ENCODE assay signal across 21 cellular contexts in genomic region chr12:7081037-7081436, GRCh38. TPM values are rescaled to one million over a fixed set of nuclear protein-coding genes. Genes with fewer than 3 reads are reported as not detected.
A peak's percentile ranks its signal among the peaks of the same experiment; 100 is the strongest.
DNase-seq lines count a peak whose midpoint lies in the region; ATAC-seq, FAIRE-seq and TF ChIP-seq lines count a peak whose summit lies in the region.
"Had no signal": no experiment of that assay in that cellular context is flagged by ENCODE, and none has a peak within 500 bp of the region (broad histone marks: within the 10 kb centered on the region; RNA-seq: fewer than 3 reads in every experiment).

No MANE protein-coding gene starts in this region.

- H2BK20ac ChIP-seq in IMR-90 (ENCODE audit: low read depth, low read length) = no peak overlapping the region

- peaks cover 24% of the 10 kb centered on the region for H3K9me1 ChIP-seq in IMR-90 (ENCODE audit: insufficient read depth, low read length)

- H2AK5ac ChIP-seq in IMR-90 (ENCODE audit: low read depth, low read length) = peak overlapping the region; percentile 65

- H3K4ac ChIP-seq in IMR-90 (ENCODE audit: low read depth, low read length) = no peak overlapping the region

- H4K91ac ChIP-seq in IMR-90 (ENCODE audit: insufficient read depth, low read depth, low read length) = no peak overlapping the region

- TF ChIP-seq CTCF in A549 (IDR thresholded peaks at IDR 0.05) (no peak), IMR-90 (conservative IDR thresholded peaks at IDR 0.05; ENCODE audit: low read depth, low read length) (no peak)

- H3K9me3 ChIP-seq in A549 = no peaks in the 10 kb centered on the region
- no peaks in the 10 kb centered on the region for H3K9me3 ChIP-seq in IMR-90 (ENCODE audit: control insufficient read depth, insufficient read depth, low read length)
- H3K9me3 ChIP-seq in thymus (ENCODE audit: control insufficient read depth) = no peaks in the 10 kb centered on the region

- H2BK5ac ChIP-seq in IMR-90 (ENCODE audit: low read depth, low read length, poor library complexity, severe bottlenecking) = no peak overlapping the region

- DNase-seq in A549 (ENCODE audit: low read depth in 1 of 2, low spot score in 1 of 2) (no peak), IMR-90 (no peak), left lobe of liver (ENCODE audit: low spot score) (peak; percentile 82), RKO (ENCODE audit: low spot score) (no peak), NCI-H1694 treated with DMSO at 0.1 percent for 48 hours (lab: John Stamatoyannopoulos, UW) (no peak)
- no peak for DNase-seq in activated CD4-positive, alpha-beta T cell treated with anti-CD3 and anti-CD28 coated beads for 4 hours
- DNase-seq: CD4-positive, CD25-positive, alpha-beta regulatory T cell; DMS 273 treated with DMSO at 0.1 percent for 48 hours; DMS79 treated with DMSO at 0.1 percent for 48 hours; KG1; NCI-H1092 treated with DMSO at 0.1 percent for 48 hours; NCI-H1436 treated with DMSO at 0.1 percent for 48 hours; NCI-H446 treated with DMSO at 0.1 percent for 48 hours; NCI-H526 treated with DMSO at 0.1 percent for 48 hours; PC-9 had no signal

- H3K23ac ChIP-seq in IMR-90 (ENCODE audit: low read depth, low read length) = no peak overlapping the region

- no peak overlapping the region for H3K56ac ChIP-seq in IMR-90 (ENCODE audit: extremely low read depth, insufficient read depth, low read length)

- peaks cover 45% of the 10 kb centered on the region for H3K36me3 ChIP-seq in IMR-90 (ENCODE audit: control insufficient read depth, insufficient read depth, low read length)
- no peaks in the 10 kb centered on the region for H3K36me3 ChIP-seq in thymus (ENCODE audit: control insufficient read depth, insufficient read depth)

- H2BK120ac ChIP-seq in IMR-90 (ENCODE audit: low read depth, low read length) = no peak overlapping the region

- peaks cover 0 to 5% of the 10 kb centered on the region in 2 experiments; a peak in 1 of 4 replicates for H3K79me1 ChIP-seq in IMR-90 (ENCODE audit: low read depth in 1 of 2, low read length in 2 of 2)

- H2BK15ac ChIP-seq in IMR-90 (ENCODE audit: low read depth, low read length) = 0 out of 3 replicates have a peak overlapping the region, but pooled peaks have one; percentile 41

- BruUV-seq in IMR-90 (replicated peaks; lab: Mats Ljungman, UMichigan) = no TSS peak

- no peak overlapping the region for H3K9ac ChIP-seq in IMR-90 (ENCODE audit: low read depth, low read length)

- no peak overlapping the region for H4K5ac ChIP-seq in IMR-90 (ENCODE audit: low read depth, low read length)

- H3K14ac ChIP-seq in IMR-90 (replicated peaks; ENCODE audit: low read depth, low read length) = no peak overlapping the region

- H3K27me3 ChIP-seq in IMR-90 (ENCODE audit: control insufficient read depth, insufficient read depth, low read length) (no peaks in the 10 kb centered on the region), thymus (ENCODE audit: control insufficient read depth, insufficient read depth) (no peaks in the 10 kb centered on the region)

- peak overlapping the region; percentile 91; a peak in 5 of 6 replicates for H3K27ac ChIP-seq in A549
- peak overlapping the region; percentile 56; the same call in 1 of the 2 replicates for H3K27ac ChIP-seq in IMR-90 (ENCODE audit: insufficient read depth, low read length)
- peak overlapping the region; percentile 3 for H3K27ac ChIP-seq in thymus (ENCODE audit: low read depth)
- H3K27ac ChIP-seq: HL-60 had no signal

- H2AFZ ChIP-seq in IMR-90 (replicated peaks; ENCODE audit: low read length, poor library complexity) = no peak overlapping the region
- H2AFZ ChIP-seq: PC-9 had no signal

- H2AK9ac ChIP-seq in IMR-90 (replicated peaks; ENCODE audit: low read depth, low read length, poor library complexity) = no peak overlapping the region

- H3K4me3 ChIP-seq in A549 (no peak overlapping the region), IMR-90 (ENCODE audit: insufficient read depth, low read depth, low read length) (no peak overlapping the region), thymus (ENCODE audit: low read length) (no peak overlapping the region)
- H3K4me3 ChIP-seq: PC-9 had no signal

- dilution Hi-C loops in IMR-90 (cut with HindIII; ENCODE audit: low sequenced_read_pairs, unreplicated experiment) = no loop called here

- no peak overlapping the region for H4K8ac ChIP-seq in IMR-90 (ENCODE audit: low read depth in 2 of 2, low read length in 2 of 2)

- no peak for FAIRE-seq in A549 (lab: Jason Lieb, UNC)
- FAIRE-seq: H54 had no signal

- TF ChIP-seq RAD21 in A549 (conservative IDR thresholded peaks at IDR 0.05 in 1 of 2, IDR thresholded peaks at IDR 0.05 in 1 of 2) (no peak), IMR-90 (IDR thresholded peaks at IDR 0.05; ENCODE audit: low read length) (no peak)

- CTCF ChIA-PET in A549 (lab: Yijun Ruan, JAX) (interaction anchor here (0.7 to 13.8 kb wide), 5 partner anchors 10 to 136 kb away, joined by 3 to 150 read pairs (median 74); partner anchors contain the start of genes C1R, C1RL and C1S), IMR-90 (lab: Yijun Ruan, JAX) (no interaction called here)

- TF ChIP-seq POLR2A in A549 (IDR thresholded peaks at IDR 0.05; ENCODE audit: low read length) (no peak), IMR-90 (IDR thresholded peaks at IDR 0.05; ENCODE audit: low read depth, low read length) (no peak)

- peaks cover 4% of the 10 kb centered on the region; the same call in 1 of the 2 replicates for H4K20me1 ChIP-seq in IMR-90 (ENCODE audit: insufficient read depth, low read length)

- H3K4me1 ChIP-seq in A549 = peaks cover 26% of the 10 kb centered on the region
- peaks cover 14% of the 10 kb centered on the region for H3K4me1 ChIP-seq in IMR-90 (ENCODE audit: control insufficient read depth, insufficient read depth, low read length)
- no peaks in the 10 kb centered on the region for H3K4me1 ChIP-seq in thymus (ENCODE audit: control insufficient read depth, insufficient read depth, low read length)

- in situ Hi-C loops in IMR-90 (cut with MboI; ENCODE audit: low sequenced_read_pairs) = no loop called here

- TF ChIP-seq EP300 in A549 (IDR thresholded peaks at IDR 0.05) = no peak

- POLR2A ChIA-PET in A549 (lab: Yijun Ruan, JAX) = interaction anchor here (2.4 kb wide), 1 partner anchor 27 kb away, joined by 27 read pairs; no protein-coding TSS in a partner anchor
- POLR2A ChIA-PET in IMR-90 (lab: Charles Lee; ENCODE audit: unreplicated experiment) = no interaction called here

- WGBS in A549 (ENCODE audit: missing lambda C conversion rate) = 94% methylated on average over 14 of the region's 14 CpGs
- 91% methylated on average over 8 of the region's 14 CpGs; no CpG with 5 or more reads in 1 of the 2 experiments for WGBS in IMR-90 (ENCODE audit: extremely low coverage in 2 of 2, insufficient read length in 1 of 2), 2 experiments
- 95% methylated on average over 14 of the region's 14 CpGs for WGBS in thymus

- H3K18ac ChIP-seq in IMR-90 (ENCODE audit: low read depth, low read length) = no peak overlapping the region; the same call in 1 of the 2 replicates

- ATAC-seq in A549 = no peak
- ATAC-seq in IMR-90 (ENCODE audit: low read depth) = no peak
- peak; percentile 72 for ATAC-seq in left lobe of liver
- ATAC-seq: SK-N-SH treated with all-trans-retinoic acid at 6 μM for 48 hours had no signal

- intact Hi-C loops in IMR-90 (cut with micrococcal nuclease) = no loop called here

- H3K4me2 ChIP-seq in A549 = no peak overlapping the region
- H3K4me2 ChIP-seq in IMR-90 (ENCODE audit: low read depth, low read length) = no peak overlapping the region

RNA-seq across cellular contexts. Expression of gene C1R, which starts 11.2 kb away (rescaled TPM):
- polyA plus RNA-seq in A549 (2011; rRNA removed) (36.0 and 57.8 TPM in 2 replicates), A549 (2017; fragmentation: RNase III; extraction: RNeasy Plus Mini Kit Qiagen cat#74134 plus additional on column Dnase treatment) (24.8 to 40.4 TPM (median 31.4 TPM) in 3 replicates), IMR-90 (2012; rRNA removed) (153 and 165 TPM in 2 replicates), thymus (149 TPM)
- polyA plus RNA-seq in A549 (2012; cell fraction: cytosol; rRNA removed) = 18.5 and 25.0 TPM in 2 replicates
- polyA plus RNA-seq in A549 (2012; cell fraction: nucleus; rRNA removed) = 52.6 and 57.7 TPM in 2 replicates
- 30.6 and 32.9 TPM in 2 replicates for polyA minus RNA-seq in A549 (2011; rRNA and poly(A)+ RNA removed)
- total RNA-seq in IMR-90 (2012; rRNA removed) (19.4 and 38.4 TPM in 2 replicates), left lobe of liver (1,748 TPM)
- polyA plus RNA-seq in IMR-90 (2012; cell fraction: cytosol; rRNA removed) = 93.2 and 225 TPM in 2 replicates
- 86.8 and 97.2 TPM in 2 replicates for polyA plus RNA-seq in IMR-90 (2012; cell fraction: nucleus; rRNA removed; ENCODE audit: low replicate concordance)

RNA-seq across cellular contexts. Expression of gene C1S, which starts 20.5 kb away (rescaled TPM):
- polyA plus RNA-seq in A549 (2011; rRNA removed) = 107 and 109 TPM in 2 replicates
- polyA plus RNA-seq in A549 (2012; cell fraction: cytosol; rRNA removed) = 24.7 and 35.9 TPM in 2 replicates
- 43.1 and 64.1 TPM in 2 replicates for polyA plus RNA-seq in A549 (2012; cell fraction: nucleus; rRNA removed)
- 61.2 to 76.2 TPM (median 65.5 TPM) in 3 replicates for polyA plus RNA-seq in A549 (2017; fragmentation: RNase III; extraction: RNeasy Plus Mini Kit Qiagen cat#74134 plus additional on column Dnase treatment)
- 51.9 and 53.4 TPM in 2 replicates for polyA minus RNA-seq in A549 (2011; rRNA and poly(A)+ RNA removed)
- 34.4 and 49.6 TPM in 2 replicates for total RNA-seq in IMR-90 (2012; rRNA removed)
- 64.1 and 85.4 TPM in 2 replicates for polyA plus RNA-seq in IMR-90 (2012; rRNA removed)
- 38.0 and 64.8 TPM in 2 replicates for polyA plus RNA-seq in IMR-90 (2012; cell fraction: cytosol; rRNA removed)
- polyA plus RNA-seq in IMR-90 (2012; cell fraction: nucleus; rRNA removed; ENCODE audit: low replicate concordance) = 60.2 and 228 TPM in 2 replicates
- 1,760 TPM for total RNA-seq in left lobe of liver
- polyA plus RNA-seq in thymus = 196 TPM
- polyA plus RNA-seq: CD4-positive, CD25-positive, alpha-beta regulatory T cell had no signal

RNA-seq across cellular contexts. Expression of gene C1RL, which starts 28.0 kb away (rescaled TPM):
- polyA plus RNA-seq in A549 (2011; rRNA removed) = 30.4 and 32.4 TPM in 2 replicates
- 12.2 and 17.4 TPM in 2 replicates for polyA plus RNA-seq in A549 (2012; cell fraction: cytosol; rRNA removed)
- 25.9 and 28.2 TPM in 2 replicates for polyA plus RNA-seq in A549 (2012; cell fraction: nucleus; rRNA removed)
- polyA plus RNA-seq in A549 (2017; fragmentation: RNase III; extraction: RNeasy Plus Mini Kit Qiagen cat#74134 plus additional on column Dnase treatment) = 20.8 to 28.3 TPM (median 25.2 TPM) in 3 replicates
- polyA minus RNA-seq in A549 (2011; rRNA and poly(A)+ RNA removed) = 48.3 and 54.9 TPM in 2 replicates
- total RNA-seq in IMR-90 (2012; rRNA removed) = 7.5 and 9.1 TPM in 2 replicates
- 12.0 and 12.3 TPM in 2 replicates for polyA plus RNA-seq in IMR-90 (2012; rRNA removed)
- 4.2 and 12.6 TPM in 2 replicates for polyA plus RNA-seq in IMR-90 (2012; cell fraction: cytosol; rRNA removed)
- 18.0 and 18.4 TPM in 2 replicates for polyA plus RNA-seq in IMR-90 (2012; cell fraction: nucleus; rRNA removed; ENCODE audit: low replicate concordance)
- total RNA-seq in left lobe of liver = 243 TPM
- polyA plus RNA-seq in thymus = 54.8 TPM

RNA-seq across cellular contexts. Expression of gene RBP5, which starts 47.7 kb away (rescaled TPM):
- not detected in 2 replicates for polyA plus RNA-seq in A549 (2011; rRNA removed)
- 0.04 TPM in 1 of 2 replicates, not detected in the other for polyA plus RNA-seq in A549 (2012; cell fraction: cytosol; rRNA removed)
- polyA plus RNA-seq in A549 (2012; cell fraction: nucleus; rRNA removed) = not detected in 2 replicates
- 0.09 to 0.44 TPM (median 0.25 TPM) in 3 replicates for polyA plus RNA-seq in A549 (2017; fragmentation: RNase III; extraction: RNeasy Plus Mini Kit Qiagen cat#74134 plus additional on column Dnase treatment)
- not detected in 2 replicates for polyA minus RNA-seq in A549 (2011; rRNA and poly(A)+ RNA removed)
- total RNA-seq in IMR-90 (2012; rRNA removed) = not detected in 2 replicates
- polyA plus RNA-seq in IMR-90 (2012; rRNA removed) = 0.15 TPM in 1 of 2 replicates, not detected in the other
- polyA plus RNA-seq in IMR-90 (2012; cell fraction: cytosol; rRNA removed) = not detected in 2 replicates
- polyA plus RNA-seq in IMR-90 (2012; cell fraction: nucleus; rRNA removed; ENCODE audit: low replicate concordance) = 0.38 and 1.1 TPM in 2 replicates
- total RNA-seq in left lobe of liver = 154 TPM
- polyA plus RNA-seq in thymus = 12.0 TPM
- total RNA-seq: A673; CD4-positive, CD25-positive, alpha-beta regulatory T cell had no signal
- polyA plus RNA-seq: BJ; CD4-positive, CD25-positive, alpha-beta regulatory T cell had no signal

RNA-seq across cellular contexts. Expression of gene CLSTN3, which starts 49.1 kb away (rescaled TPM):
- polyA plus RNA-seq in A549 (2011; rRNA removed) = 24.9 and 32.7 TPM in 2 replicates
- 16.3 and 19.7 TPM in 2 replicates for polyA plus RNA-seq in A549 (2012; cell fraction: cytosol; rRNA removed)
- 222 and 235 TPM in 2 replicates for polyA plus RNA-seq in A549 (2012; cell fraction: nucleus; rRNA removed)
- polyA plus RNA-seq in A549 (2017; fragmentation: RNase III; extraction: RNeasy Plus Mini Kit Qiagen cat#74134 plus additional on column Dnase treatment) = 17.4 to 22.5 TPM (median 19.3 TPM) in 3 replicates
- polyA minus RNA-seq in A549 (2011; rRNA and poly(A)+ RNA removed) = 18.9 and 26.1 TPM in 2 replicates
- total RNA-seq in IMR-90 (2012; rRNA removed) = 4.1 and 5.3 TPM in 2 replicates
- polyA plus RNA-seq in IMR-90 (2012; rRNA removed) = 14.5 and 16.4 TPM in 2 replicates
- 18.2 and 22.0 TPM in 2 replicates for polyA plus RNA-seq in IMR-90 (2012; cell fraction: cytosol; rRNA removed)
- 118 and 208 TPM in 2 replicates for polyA plus RNA-seq in IMR-90 (2012; cell fraction: nucleus; rRNA removed; ENCODE audit: low replicate concordance)
- total RNA-seq in left lobe of liver = 48.4 TPM
- 25.3 TPM for polyA plus RNA-seq in thymus

Comparison
In these comparisons a context has a peak if more than half of its experiments do, and no peak if none do; other contexts are left out.
1. H3K27ac ChIP-seq: peak in every context shown above with its lines; median percentile 91 in A549; 56 in IMR-90; 3 in thymus.